ENCODE assay signal across 22 cellular contexts in genomic region chr10:125021686-125022374, GRCh38.
DNase-seq lines count a peak whose midpoint lies in the region; TF ChIP-seq lines count a peak whose summit lies in the region.
"Had no signal": no experiment of that assay in that cellular context is flagged by ENCODE, and none has a peak within 500 bp of the region (broad histone marks: within the 10 kb centered on the region; RNA-seq: fewer than 3 reads in every experiment).

No MANE protein-coding gene starts in this region.

- TF ChIP-seq CTCF in MCF 10A (IDR thresholded peaks at IDR 0.05; ENCODE audit: unreplicated experiment): no peak
- TF ChIP-seq CTCF in breast epithelium (IDR thresholded peaks at IDR 0.05): no peak
- TF ChIP-seq CTCF in chondrocyte (IDR thresholded peaks at IDR 0.05): no peak
- no peak for TF ChIP-seq CTCF in mesothelial cell of epicardium (IDR thresholded peaks at IDR 0.05; ENCODE audit: unreplicated experiment)
- TF ChIP-seq CTCF in testis (IDR thresholded peaks at IDR 0.05): no peak
- no peak for TF ChIP-seq CTCF in RWPE1 (conservative IDR thresholded peaks at IDR 0.05; ENCODE audit: low read depth)

- H3K27me3 ChIP-seq in breast epithelium (no peaks in the 10 kb centered on the region), testis (no peaks in the 10 kb centered on the region)

- H3K36me3 Mint-ChIP-seq in MCF 10A (ENCODE audit: insufficient read depth, unreplicated experiment) (peaks cover 57% of the 10 kb centered on the region), chondrocyte (ENCODE audit: low read depth) (peaks cover 16% of the 10 kb centered on the region), mesothelial cell of epicardium (peaks cover 42% of the 10 kb centered on the region)
- H3K36me3 Mint-ChIP-seq: stimulated activated effector memory CD8-positive, alpha-beta T cell treated with anti-CD3 and anti-CD28 coated beads, Interleukin-12 subunit alpha, Interleukin-12 subunit beta, amount 100 ng/mL, for 72 hours had no signal

- peak overlapping the region; percentile 11 for H3K27ac Mint-ChIP-seq in MCF 10A (ENCODE audit: low read depth, unreplicated experiment)
- H3K27ac Mint-ChIP-seq in chondrocyte (ENCODE audit: unreplicated experiment): peak overlapping the region; percentile 91
- peak overlapping the region; percentile 59 for H3K27ac Mint-ChIP-seq in mesothelial cell of epicardium
- H3K27ac Mint-ChIP-seq: activated CD4-positive, alpha-beta T cell treated with anti-CD3 and anti-CD28 coated beads, Interleukin-2, amount 10 ng/mL, durations not matched to agents 7 days and 5 days; B cell; naive thymus-derived CD8-positive, alpha-beta T cell; stimulated activated effector memory CD8-positive, alpha-beta T cell treated with anti-CD3 and anti-CD28 coated beads, Interleukin-12 subunit alpha, Interleukin-12 subunit beta, amount 100 ng/mL, for 72 hours; type B pancreatic cell had no signal

- peaks cover 5 to 8% of the 10 kb centered on the region in 2 donors for H3K4me1 ChIP-seq in breast epithelium
- H3K4me1 ChIP-seq in testis: peaks cover 62% of the 10 kb centered on the region

- H3K27me3 Mint-ChIP-seq in MCF 10A (ENCODE audit: insufficient read depth, unreplicated experiment) (no peaks in the 10 kb centered on the region), chondrocyte (ENCODE audit: low read depth) (no peaks in the 10 kb centered on the region), mesothelial cell of epicardium (ENCODE audit: low read depth) (no peaks in the 10 kb centered on the region)
- H3K27me3 Mint-ChIP-seq: type B pancreatic cell had no signal

- CTCF ChIA-PET in MCF 10A (lab: Yijun Ruan, JAX) (interaction anchor here (0.6 to 1.9 kb wide), 4 partner anchors 26 to 99 kb away, joined by 3 to 4 read pairs (median 4); no protein-coding TSS in a partner anchor), RWPE1 (lab: Yijun Ruan, JAX) (interaction anchor here (0.6 kb wide), 1 partner anchor 328 kb away, joined by 3 read pairs; no protein-coding TSS in a partner anchor)

- H3K9me3 Mint-ChIP-seq in MCF 10A (ENCODE audit: unreplicated experiment) (no peaks in the 10 kb centered on the region), chondrocyte (ENCODE audit: low read depth) (peaks cover 4% of the 10 kb centered on the region), mesothelial cell of epicardium (peaks cover 11% of the 10 kb centered on the region)
- H3K9me3 Mint-ChIP-seq: activated CD4-positive, alpha-beta T cell treated with anti-CD3 and anti-CD28 coated beads, Interleukin-2, amount 10 ng/mL, durations not matched to agents 7 days and 5 days; central memory CD8-positive, alpha-beta T cell; stimulated activated effector memory CD8-positive, alpha-beta T cell treated with anti-CD3 and anti-CD28 coated beads, Interleukin-12 subunit alpha, Interleukin-12 subunit beta, amount 100 ng/mL, for 72 hours had no signal

- no peak overlapping the region for H3K4me3 Mint-ChIP-seq in MCF 10A (ENCODE audit: unreplicated experiment)
- H3K4me3 Mint-ChIP-seq in chondrocyte (ENCODE audit: unreplicated experiment): no peak overlapping the region
- H3K4me3 Mint-ChIP-seq in mesothelial cell of epicardium: no peak overlapping the region
- H3K4me3 Mint-ChIP-seq: activated CD4-positive, alpha-beta T cell treated with anti-CD3 and anti-CD28 coated beads, Interleukin-2, amount 10 ng/mL, durations not matched to agents 7 days and 5 days; B cell; central memory CD8-positive, alpha-beta T cell; naive thymus-derived CD8-positive, alpha-beta T cell; stimulated activated effector memory CD8-positive, alpha-beta T cell treated with anti-CD3 and anti-CD28 coated beads, Interleukin-12 subunit alpha, Interleukin-12 subunit beta, amount 100 ng/mL, for 72 hours had no signal

- H3K4me3 ChIP-seq in breast epithelium (no peak overlapping the region), testis (no peak overlapping the region)

- H3K4me1 Mint-ChIP-seq in MCF 10A (ENCODE audit: insufficient read depth, unreplicated experiment) (no peaks in the 10 kb centered on the region), chondrocyte (ENCODE audit: low read depth) (peaks cover 82% of the 10 kb centered on the region), mesothelial cell of epicardium (peaks cover 22% of the 10 kb centered on the region)
- H3K4me1 Mint-ChIP-seq: activated CD4-positive, alpha-beta T cell treated with anti-CD3 and anti-CD28 coated beads, Interleukin-2, amount 10 ng/mL, durations not matched to agents 7 days and 5 days; stimulated activated effector memory CD8-positive, alpha-beta T cell treated with anti-CD3 and anti-CD28 coated beads, Interleukin-12 subunit alpha, Interleukin-12 subunit beta, amount 100 ng/mL, for 72 hours had no signal

- H3K36me3 ChIP-seq in breast epithelium (no peaks in the 10 kb centered on the region), testis (ENCODE audit: low read depth, missing control alignments) (no peaks in the 10 kb centered on the region)

- intact Hi-C loops in MCF 10A (cut with micrococcal nuclease) (no loop called here), breast epithelium (cut with DNase I; ENCODE audit: low total_unique reads) (no loop called here), testis (cut with DNase I; ENCODE audit: low total_unique reads) (no loop called here)

- no peak for TF ChIP-seq POLR2A in breast epithelium (IDR thresholded peaks at IDR 0.05)
- no peak for TF ChIP-seq POLR2A in testis (IDR thresholded peaks at IDR 0.05)

- WGBS in testis, 2 donors: 83 to 90% methylated on average over 8 to 17 of the region's 17 CpGs

- POLR2A ChIA-PET in MCF 10A (lab: Yijun Ruan, JAX) (no interaction called here), RWPE1 (lab: Yijun Ruan, JAX; ENCODE audit: low non-redundant PET) (no interaction called here)

- DNase-seq in MCF 10A (ENCODE audit: unreplicated experiment): no peak
- DNase-seq in breast epithelium (ENCODE audit: low spot score in 2 of 2): no peak
- no peak for DNase-seq in chondrocyte (ENCODE audit: low spot score)
- DNase-seq in mesothelial cell of epicardium (ENCODE audit: low spot score in 2 of 2, unreplicated experiment in 2 of 2): no peak
- DNase-seq in testis: no peak
- no peak for DNase-seq in mesenteric fat pad (ENCODE audit: low spot score)
- no peak for DNase-seq in RWPE1 (ENCODE audit: low spot score)
- DNase-seq in activated CD4-positive, CD25-positive, alpha-beta regulatory T cell treated with anti-CD3 and anti-CD28 coated beads, Interleukin-2, amount 50 U/mL, for 72 hours: no peak
- DNase-seq: 8988T; activated CD4-positive, alpha-beta T cell treated with anti-CD3 and anti-CD28 coated beads, Interleukin-2, amount 10 ng/mL, durations not matched to agents 7 days and 5 days; activated CD8-positive, alpha-beta memory T cell treated with anti-CD3 and anti-CD28 coated beads, Interleukin-2, amount 50 U/mL, for 4 hours; activated effector memory CD4-positive, alpha-beta T cell treated with Interleukin-2 at 50 U/mL for 16 hours; H7; NCI-H1105; NCI-H2107; NCI-H526; SHP77 had no signal

- no peaks in the 10 kb centered on the region for H3K9me3 ChIP-seq in breast epithelium
- H3K9me3 ChIP-seq in testis: no peaks in the 10 kb centered on the region

- H3K27ac ChIP-seq in breast epithelium: no peak overlapping the region
- H3K27ac ChIP-seq in testis: peak overlapping the region; percentile 19 to 55
- H3K27ac ChIP-seq in RWPE1: no peak overlapping the region

- BruUV-seq in MCF 10A (replicated peaks; lab: Mats Ljungman, UMichigan): no TSS peak

Comparison
In these comparisons a context has a peak if more than half of its experiments do, and no peak if none do; other contexts are left out.
1. H3K27ac Mint-ChIP-seq: peak in every context shown above with its lines; median percentile 91 in chondrocyte; 59 in mesothelial cell of epicardium; 11 in MCF 10A.
2. H3K27ac ChIP-seq: peak in testis (2 of 2); none in breast epithelium (0 of 2) and RWPE1 (single experiment).